In genomic region chr17:7441202-7441705, GRCh38 we compare ENCODE assay signal across 1 cellular context.
TF ChIP-seq lines count a peak whose summit lies in the region.

No MANE protein-coding gene starts in this region.

TF ChIP-seq in HepG2, 621 proteins besides CTCF, POLR2A, EP300 and RAD21:
- TF ChIP-seq ZNF34 (CRISPR knock-in tag; IDR thresholded peaks at IDR 0.05; ENCODE audit: borderline replicate concordance) (no peak), TMF1 (CRISPR knock-in tag; IDR thresholded peaks at IDR 0.05; ENCODE audit: low read depth) (0 out of 2 replicates have a peak, but pooled peaks have one; percentile 14)
